In genomic region chr7:90999989-91000979, GRCh38 we compare ENCODE assay signal across 20 cellular contexts.
DNase-seq lines count a peak whose midpoint lies in the region; ATAC-seq lines count a peak whose summit lies in the region.
"Had no signal": no experiment of that assay in that cellular context is flagged by ENCODE, and none has a peak within 500 bp of the region (broad histone marks: within the 10 kb centered on the region; RNA-seq: fewer than 3 reads in every experiment).

No MANE protein-coding gene starts in this region.

- peaks cover 11% of the 10 kb centered on the region for H3K4me1 ChIP-seq in ACC112 (ENCODE audit: control insufficient read depth, insufficient read depth, low read length, unreplicated experiment)
- H3K4me1 ChIP-seq in GM23248 (ENCODE audit: insufficient read depth), result peaks cover 18% of the 10 kb centered on the region
- H3K4me1 ChIP-seq in adipocyte (ENCODE audit: control insufficient read depth, insufficient read depth, low read length), result peaks cover 8% of the 10 kb centered on the region
- H3K4me1 ChIP-seq: BE2C, colonic mucosa had no signal

- H3K4me1 Mint-ChIP-seq in stimulated activated memory B cell treated with anti-CD40 and anti-IgM and Interleukin-4, amounts not matched to agents 10 μg/mL and 1 μg/mL and 100 μg/mL, for 72 hours, result peaks cover 6% of the 10 kb centered on the region
- H3K4me1 Mint-ChIP-seq: WTC11 had no signal

- peak; percentile 68 for DNase-seq in GM23248
- DNase-seq in adipocyte (ENCODE audit: low read depth), result peak; percentile 38
- peak; percentile 40 for DNase-seq in iris pigment epithelial cell (ENCODE audit: low read depth)
- no peak for DNase-seq in NCI-H2196 (lab: John Stamatoyannopoulos, UW; ENCODE audit: unreplicated experiment)
- no peak for DNase-seq in hypothalamus (lab: John Stamatoyannopoulos, UW)
- DNase-seq: activated gamma-delta T cell, anterior cingulate cortex, BE2C, colonic mucosa, erythroblast, hippocampal formation, naive B cell, NCI-H2029 treated with DMSO at 0.1 percent for 48 hours, NCI-H774 had no signal

- 79 to 84% methylated on average over 5 of the region's 5 CpGs for WGBS in GM23248 (ENCODE audit: low coverage in 1 of 2, low lambda C conversion rate in 2 of 2, missing lambda C conversion rate in 2 of 2), 2 experiments

- peak overlapping the region; percentile 56 for H3K4me2 ChIP-seq in GM23248 (ENCODE audit: unreplicated experiment)

- H3K9me3 Mint-ChIP-seq in stimulated activated memory B cell treated with anti-CD40 and anti-IgM and Interleukin-4, amounts not matched to agents 10 μg/mL and 1 μg/mL and 100 μg/mL, for 72 hours, result no peaks in the 10 kb centered on the region
- H3K9me3 Mint-ChIP-seq: naive B cell; T-helper 1 cell treated with Interleukin-12 subunit alpha and Interleukin-12 subunit beta and Interleukin-4 antibody, amounts not matched to agents 30 μg/mL and 1 μg/mL, for 36 hours had no signal

- H3K4me3 ChIP-seq in ACC112 (ENCODE audit: low read depth, low read length) (no peak overlapping the region), GM23248 (no peak overlapping the region), adipocyte (ENCODE audit: low read length) (no peak overlapping the region)
- H3K4me3 ChIP-seq: colonic mucosa had no signal

- H3K27ac Mint-ChIP-seq in stimulated activated memory B cell treated with anti-CD40 and anti-IgM and Interleukin-4, amounts not matched to agents 10 μg/mL and 1 μg/mL and 100 μg/mL, for 72 hours, result no peak overlapping the region
- H3K27ac Mint-ChIP-seq: T-helper 1 cell treated with Interleukin-12 subunit alpha and Interleukin-12 subunit beta and Interleukin-4 antibody, amounts not matched to agents 30 μg/mL and 1 μg/mL, for 36 hours; WTC11 had no signal

- no peaks in the 10 kb centered on the region for H4K20me1 ChIP-seq in GM23248 (ENCODE audit: insufficient read depth)

- H2AFZ ChIP-seq in ACC112 (ENCODE audit: low read length, unreplicated experiment) (no peak overlapping the region), GM23248 (no peak overlapping the region)

- in situ Hi-C loops in GM23248 (cut with MboI), result loop anchor here (25.0 kb wide), 1 partner anchor 538 kb away; the partner anchor contains the start of gene PTTG1IP2

- peaks cover 3% of the 10 kb centered on the region; the same call in 1 of the 2 replicates for H3K36me3 ChIP-seq in ACC112 (ENCODE audit: insufficient read depth, low read length)
- no peaks in the 10 kb centered on the region for H3K36me3 ChIP-seq in GM23248 (ENCODE audit: low read depth)
- no peaks in the 10 kb centered on the region for H3K36me3 ChIP-seq in adipocyte (ENCODE audit: control insufficient read depth, insufficient read depth, low read length, severe bottlenecking)
- H3K36me3 ChIP-seq: BE2C, colonic mucosa had no signal

- H3K4me3 Mint-ChIP-seq in stimulated activated memory B cell treated with anti-CD40 and anti-IgM and Interleukin-4, amounts not matched to agents 10 μg/mL and 1 μg/mL and 100 μg/mL, for 72 hours, result no peak overlapping the region
- H3K4me3 Mint-ChIP-seq: naive B cell; T-helper 1 cell treated with Interleukin-12 subunit alpha and Interleukin-12 subunit beta and Interleukin-4 antibody, amounts not matched to agents 30 μg/mL and 1 μg/mL, for 36 hours; WTC11 had no signal

- H3K9me2 ChIP-seq in GM23248 (ENCODE audit: insufficient read depth), result no peaks in the 10 kb centered on the region

- no peaks in the 10 kb centered on the region for H3K79me2 ChIP-seq in ACC112 (ENCODE audit: control insufficient read depth, insufficient read depth, low read length, unreplicated experiment)
- H3K79me2 ChIP-seq in GM23248 (ENCODE audit: insufficient read depth), result 0 out of 2 replicates have a peak, but pooled peaks cover 6% of the 10 kb centered on the region

- no peaks in the 10 kb centered on the region for H3K27me3 Mint-ChIP-seq in stimulated activated memory B cell treated with anti-CD40 and anti-IgM and Interleukin-4, amounts not matched to agents 10 μg/mL and 1 μg/mL and 100 μg/mL, for 72 hours
- H3K27me3 Mint-ChIP-seq: naive B cell had no signal

- H3K9ac ChIP-seq in GM23248 (0 out of 2 replicates have a peak overlapping the region, but pooled peaks have one; percentile 21), adipocyte (ENCODE audit: low read length) (no peak overlapping the region)

- no peaks in the 10 kb centered on the region for H3K9me3 ChIP-seq in GM23248 (ENCODE audit: low read depth)
- no peaks in the 10 kb centered on the region for H3K9me3 ChIP-seq in adipocyte (ENCODE audit: control insufficient read depth, low read length)
- H3K9me3 ChIP-seq: BE2C, colonic mucosa had no signal

- peaks cover 56% of the 10 kb centered on the region for H3K36me3 Mint-ChIP-seq in stimulated activated memory B cell treated with anti-CD40 and anti-IgM and Interleukin-4, amounts not matched to agents 10 μg/mL and 1 μg/mL and 100 μg/mL, for 72 hours
- H3K36me3 Mint-ChIP-seq: WTC11 had no signal

- ATAC-seq in HG03520 (IDR thresholded peaks at IDR 0.05; ENCODE audit: unreplicated experiment), result no peak
- no peak for ATAC-seq in stimulated activated memory B cell treated with anti-CD40 and anti-IgM and Interleukin-4, amounts not matched to agents 10 μg/mL and 1 μg/mL and 100 μg/mL, for 72 hours
- ATAC-seq: left lobe of liver, WTC11 had no signal

- H3K27ac ChIP-seq in ACC112 (ENCODE audit: low read depth, low read length) (peak overlapping the region; percentile 5; the same call in 1 of the 2 replicates), GM23248 (peak overlapping the region; percentile 30)
- H3K27ac ChIP-seq: colonic mucosa had no signal

- peaks cover 20% of the 10 kb centered on the region; the same call in 1 of the 2 replicates for H3F3A ChIP-seq in GM23248 (ENCODE audit: insufficient read depth)

- H3K27me3 ChIP-seq in ACC112 (ENCODE audit: insufficient read depth, low read length), result no peaks in the 10 kb centered on the region
- no peaks in the 10 kb centered on the region for H3K27me3 ChIP-seq in GM23248 (replicated peaks; ENCODE audit: insufficient read depth)
- H3K27me3 ChIP-seq in adipocyte (replicated peaks; ENCODE audit: control insufficient read depth, insufficient read depth, low read length), result no peaks in the 10 kb centered on the region
- H3K27me3 ChIP-seq: BE2C, colonic mucosa had no signal

Comparison
In these comparisons a context has a peak if more than half of its experiments do, and no peak if none do; other contexts are left out.
1. DNase-seq: peak in GM23248 (single experiment), adipocyte (single experiment) and iris pigment epithelial cell (single experiment); none in NCI-H2196 (single experiment) and hypothalamus (0 of 51).